ENCODE assay signal across 21 cellular contexts in genomic region chr20:9573598-9573997, GRCh38. TPM values are rescaled to one million over a fixed set of nuclear protein-coding genes. Genes with fewer than 3 reads are reported as not detected.
A peak's percentile ranks its signal among the peaks of the same experiment; 100 is the strongest.
DNase-seq lines count a peak whose midpoint lies in the region; ATAC-seq and TF ChIP-seq lines count a peak whose summit lies in the region.
"Had no signal": no experiment of that assay in that cellular context is flagged by ENCODE, and none has a peak within 500 bp of the region (broad histone marks: within the 10 kb centered on the region; RNA-seq: fewer than 3 reads in every experiment).

No MANE protein-coding gene starts in this region.

- intact Hi-C loops in natural killer cell (cut with micrococcal nuclease), result no loop called here

- H3K36me3 ChIP-seq in endodermal cell (ENCODE audit: control insufficient read depth, insufficient read depth, low read length) (no peaks in the 10 kb centered on the region), neuron (ENCODE audit: insufficient read depth, low read length) (no peaks in the 10 kb centered on the region)
- H3K36me3 ChIP-seq: WERI-Rb-1 had no signal

- H3K27ac Mint-ChIP-seq in endodermal cell, result peak overlapping the region; percentile 57
- no peak overlapping the region for H3K27ac Mint-ChIP-seq in natural killer cell
- H3K27ac Mint-ChIP-seq: activated naive CD8-positive, alpha-beta T cell treated with anti-CD3 and anti-CD28 coated beads for 36 hours; activated T-helper 2 cell treated with anti-CD3 and anti-CD28 coated beads, Interferon-gamma antibody, Interleukin-2, Interleukin-4, amounts not matched to agents 10 μg/mL and 5 μg/mL and 100 μg/mL, durations not matched to agents 14 hours and 24 hours and 36 hours; mesothelial cell of epicardium; naive thymus-derived CD8-positive, alpha-beta T cell; T-helper 2 cell treated with Interferon-gamma antibody and Interleukin-4, amounts not matched to agents 5 μg/mL and 100 μg/mL, for 36 hours had no signal

- H3K36me3 Mint-ChIP-seq in endodermal cell (ENCODE audit: low read depth) (no peaks in the 10 kb centered on the region), natural killer cell (no peaks in the 10 kb centered on the region)
- H3K36me3 Mint-ChIP-seq: activated naive CD8-positive, alpha-beta T cell treated with anti-CD3 and anti-CD28 coated beads for 36 hours; mesothelial cell of epicardium; naive thymus-derived CD8-positive, alpha-beta T cell had no signal

- H3K27ac ChIP-seq in endodermal cell (ENCODE audit: low read depth, low read length), result peak overlapping the region; percentile 77
- H3K27ac ChIP-seq: SK-N-MC, WERI-Rb-1 had no signal

- H3K27me3 ChIP-seq in endodermal cell (ENCODE audit: control insufficient read depth, insufficient read depth, low read length, poor library complexity, severe bottlenecking) (no peaks in the 10 kb centered on the region), neuron (ENCODE audit: insufficient read depth, low read length) (no peaks in the 10 kb centered on the region)

- 27 to 62% methylated on average over 9 of the region's 9 CpGs for WGBS in endodermal cell (ENCODE audit: insufficient coverage in 1 of 2, insufficient read length in 1 of 2), 2 experiments

- H3K4me3 Mint-ChIP-seq in endodermal cell (peak overlapping the region; percentile 27), natural killer cell (no peak overlapping the region)
- H3K4me3 Mint-ChIP-seq: activated naive CD8-positive, alpha-beta T cell treated with anti-CD3 and anti-CD28 coated beads for 36 hours; mesothelial cell of epicardium; naive thymus-derived CD8-positive, alpha-beta T cell; T-helper 2 cell treated with Interferon-gamma antibody and Interleukin-4, amounts not matched to agents 5 μg/mL and 100 μg/mL, for 36 hours had no signal

- H3K9me3 Mint-ChIP-seq in endodermal cell, result no peaks in the 10 kb centered on the region
- peaks cover 0 to 2% of the 10 kb centered on the region in 2 donors for H3K9me3 Mint-ChIP-seq in natural killer cell
- H3K9me3 Mint-ChIP-seq: activated naive CD8-positive, alpha-beta T cell treated with anti-CD3 and anti-CD28 coated beads for 36 hours; activated T-helper 2 cell treated with anti-CD3 and anti-CD28 coated beads, Interferon-gamma antibody, Interleukin-2, Interleukin-4, amounts not matched to agents 10 μg/mL and 5 μg/mL and 100 μg/mL, durations not matched to agents 14 hours and 24 hours and 36 hours; mesothelial cell of epicardium; T-helper 2 cell treated with Interferon-gamma antibody and Interleukin-4, amounts not matched to agents 5 μg/mL and 100 μg/mL, for 36 hours had no signal

- no peak overlapping the region for H3K4me3 ChIP-seq in endodermal cell (ENCODE audit: low read length)
- H3K4me3 ChIP-seq in neuron (ENCODE audit: low read length), result peak overlapping the region; percentile 14
- H3K4me3 ChIP-seq: SK-N-MC had no signal

- no peak overlapping the region for H3K9ac ChIP-seq in endodermal cell (ENCODE audit: extremely low read depth, low read length, poor library complexity, severe bottlenecking)

- TF ChIP-seq CTCF in endodermal cell (conservative IDR thresholded peaks at IDR 0.05) (no peak), natural killer cell (IDR thresholded peaks at IDR 0.05) (no peak)

- H3K27me3 Mint-ChIP-seq in endodermal cell (ENCODE audit: insufficient read depth), result peaks cover 12% of the 10 kb centered on the region
- peaks cover 8 to 23% of the 10 kb centered on the region in 2 donors for H3K27me3 Mint-ChIP-seq in natural killer cell (ENCODE audit: low read depth in 2 of 2)

- no peaks in the 10 kb centered on the region for H3K9me3 ChIP-seq in endodermal cell (ENCODE audit: control insufficient read depth, low read length)
- H3K9me3 ChIP-seq in neuron (ENCODE audit: low read length), result no peaks in the 10 kb centered on the region

- peaks cover 39% of the 10 kb centered on the region for H3K4me1 Mint-ChIP-seq in endodermal cell
- no peaks in the 10 kb centered on the region for H3K4me1 Mint-ChIP-seq in natural killer cell
- H3K4me1 Mint-ChIP-seq: activated naive CD8-positive, alpha-beta T cell treated with anti-CD3 and anti-CD28 coated beads for 36 hours; mesothelial cell of epicardium; naive thymus-derived CD8-positive, alpha-beta T cell had no signal

- no peak overlapping the region for H2AFZ ChIP-seq in neuron (ENCODE audit: low read depth, low read length)

- H3K4me1 ChIP-seq in endodermal cell (ENCODE audit: control insufficient read depth, insufficient read depth, low read length) (peaks cover 12% of the 10 kb centered on the region), neuron (ENCODE audit: insufficient read depth, low read length) (peaks cover 43% of the 10 kb centered on the region)

- ATAC-seq in HG02610 (IDR thresholded peaks at IDR 0.05; ENCODE audit: unreplicated experiment) (peak; percentile 69), natural killer cell (no peak)
- ATAC-seq: left lobe of liver; naive thymus-derived CD8-positive, alpha-beta T cell had no signal

- DNase-seq in NCI-H69 (lab: John Stamatoyannopoulos, UW) (peak; percentile 70), endodermal cell (peak; percentile 63), DMS 273 (lab: John Stamatoyannopoulos, UW; ENCODE audit: unreplicated experiment) (no peak), kidney glomerular epithelial cell (lab: John Stamatoyannopoulos, UW) (no peak), natural killer cell (no peak)
- DNase-seq: activated CD4-positive, alpha-beta T cell treated with anti-CD3 and anti-CD28 coated beads, Interleukin-2, amount 50 U/mL, for 4 hours; activated CD8-positive, alpha-beta memory T cell treated with anti-CD3 and anti-CD28 coated beads, Interleukin-2, amount 50 U/mL, for 4 hours; activated naive CD8-positive, alpha-beta T cell treated with anti-CD3 and anti-CD28 coated beads for 36 hours; naive thymus-derived CD8-positive, alpha-beta T cell; NCI-H2081 treated with DMSO at 0.1 percent for 48 hours; NCI-H524; RPMI8226; WERI-Rb-1 had no signal

RNA-seq across cellular contexts. Expression of gene LAMP5, which starts 59.2 kb away (rescaled TPM):
- under 1 TPM in 1 of 2 donors, not detected in 1; 0.35 TPM for total RNA-seq in endodermal cell
- polyA plus RNA-seq in endodermal cell (2013, experiment 1 of 2), result 6.0 TPM
- 6.6 TPM for polyA plus RNA-seq in endodermal cell (2013, experiment 2 of 2)
- under 1 TPM in 1 of 3 donors, not detected in 2; 0.23 TPM for total RNA-seq in natural killer cell
- total RNA-seq: activated naive CD8-positive, alpha-beta T cell treated with anti-CD3 and anti-CD28 coated beads for 36 hours; activated T-helper 2 cell treated with anti-CD3 and anti-CD28 coated beads, Interferon-gamma antibody, Interleukin-2, Interleukin-4, amounts not matched to agents 10 μg/mL and 5 μg/mL and 100 μg/mL, durations not matched to agents 14 hours and 24 hours and 36 hours; glomerular endothelial cell; left lobe of liver; naive thymus-derived CD8-positive, alpha-beta T cell had no signal
- polyA plus RNA-seq: naive thymus-derived CD8-positive, alpha-beta T cell had no signal

Comparison
In these comparisons a context has a peak if more than half of its experiments do, and no peak if none do; other contexts are left out.
1. DNase-seq: peak in NCI-H69 (single experiment) and endodermal cell (single experiment); none in DMS 273 (single experiment), kidney glomerular epithelial cell (single experiment) and natural killer cell (single experiment).